Comparison of ENCODE assay signal across 2 cellular contexts in the genomic region with DNA sequence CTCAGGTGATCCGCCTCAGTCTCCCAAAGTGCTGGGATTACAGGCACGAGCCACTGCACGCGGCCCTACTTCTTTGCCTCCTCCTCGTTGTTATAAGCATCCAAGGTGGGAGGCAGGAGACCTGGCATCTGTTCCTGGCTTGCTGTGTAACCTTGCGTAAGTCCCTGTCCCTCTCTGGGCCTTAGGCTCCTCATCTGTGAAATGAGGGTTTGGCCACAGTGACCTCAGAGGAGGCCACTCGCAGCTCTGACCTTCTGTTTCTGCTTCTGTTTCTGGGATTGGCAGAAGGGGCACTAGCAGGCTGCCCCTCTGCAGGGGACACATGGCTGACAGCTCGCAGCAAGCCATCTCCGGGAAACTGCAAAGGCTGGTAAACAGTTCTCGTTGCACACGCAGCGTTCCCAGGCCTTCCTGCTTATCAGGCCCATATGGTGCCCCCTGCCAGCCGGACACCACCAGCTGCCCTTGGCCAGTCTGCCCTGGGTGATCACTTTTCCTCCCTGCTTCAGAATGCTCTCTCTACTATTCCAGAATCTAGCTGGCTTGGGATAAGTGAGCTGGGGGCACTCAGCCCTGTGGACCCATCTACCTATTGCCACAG.
TF ChIP-seq lines count a peak whose summit lies in the region.

No MANE protein-coding gene starts in this region.

TF ChIP-seq in K562, 482 proteins besides CTCF, POLR2A, EP300 and RAD21:
- peak; percentile 66 for TF ChIP-seq ZFP36 (IDR thresholded peaks at IDR 0.05; ENCODE audit: low read depth, low read length, partially characterized antibody)
- TF ChIP-seq, protein P1, sequence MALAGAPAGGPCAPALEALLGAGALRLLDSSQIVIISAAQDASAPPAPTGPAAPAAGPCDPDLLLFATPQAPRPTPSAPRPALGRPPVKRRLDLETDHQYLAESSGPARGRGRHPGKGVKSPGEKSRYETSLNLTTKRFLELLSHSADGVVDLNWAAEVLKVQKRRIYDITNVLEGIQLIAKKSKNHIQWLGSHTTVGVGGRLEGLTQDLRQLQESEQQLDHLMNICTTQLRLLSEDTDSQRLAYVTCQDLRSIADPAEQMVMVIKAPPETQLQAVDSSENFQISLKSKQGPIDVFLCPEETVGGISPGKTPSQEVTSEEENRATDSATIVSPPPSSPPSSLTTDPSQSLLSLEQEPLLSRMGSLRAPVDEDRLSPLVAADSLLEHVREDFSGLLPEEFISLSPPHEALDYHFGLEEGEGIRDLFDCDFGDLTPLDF (CRISPR knock-in tag; IDR thresholded peaks at IDR 0.05), result no peak

TF ChIP-seq in endothelial cell of umbilical vein, 7 proteins besides CTCF, POLR2A, EP300 and RAD21:
- TF ChIP-seq EZH2 (IDR thresholded peaks at IDR 0.05; ENCODE audit: borderline replicate concordance, low read depth, low read length, severe bottlenecking), result no peak
- TF ChIP-seq GATA2 (IDR thresholded peaks at IDR 0.05; ENCODE audit: insufficient read depth, insufficient read length, low read depth, low read length), result no peak
- TF ChIP-seq POLR2AphosphoS5 (IDR thresholded peaks at IDR 0.05; ENCODE audit: insufficient read depth, low read depth, low read length), result no peak
- TF ChIP-seq FOS (IDR thresholded peaks at IDR 0.05; ENCODE audit: borderline replicate concordance, insufficient read depth, low read length), result no peak
- no peak for TF ChIP-seq JUN (IDR thresholded peaks at IDR 0.05; ENCODE audit: borderline replicate concordance, insufficient read depth, insufficient read length, low read depth)
- no peak for TF ChIP-seq MYC (IDR thresholded peaks at IDR 0.05; ENCODE audit: low read depth, low read length)
- TF ChIP-seq, protein P2, sequence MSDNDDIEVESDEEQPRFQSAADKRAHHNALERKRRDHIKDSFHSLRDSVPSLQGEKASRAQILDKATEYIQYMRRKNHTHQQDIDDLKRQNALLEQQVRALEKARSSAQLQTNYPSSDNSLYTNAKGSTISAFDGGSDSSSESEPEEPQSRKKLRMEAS (IDR thresholded peaks at IDR 0.05; ENCODE audit: insufficient read depth, insufficient read length), result no peak
